1 cellular context compared by ENCODE assay signal in genomic region chr15:75213768-75214221, GRCh38.
A peak's percentile ranks its signal among the peaks of the same experiment; 100 is the strongest.
TF ChIP-seq lines count a peak whose summit lies in the region.

No MANE protein-coding gene starts in this region.

TF ChIP-seq in HepG2, 621 proteins besides CTCF, POLR2A, EP300 and RAD21 (continued from another document):
- TF ChIP-seq ZNF574 (CRISPR knock-in tag; IDR thresholded peaks at IDR 0.05) (0 out of 2 replicates have a peak, but pooled peaks have one; percentile 19), RBM22 (optimal IDR thresholded peaks at IDR 0.05; ENCODE audit: low read length) (peak; percentile 89), HOXA3 (CRISPR knock-in tag; IDR thresholded peaks at IDR 0.05) (0 out of 2 replicates have a peak, but pooled peaks have one; percentile 18), UBTF (CRISPR knock-in tag; IDR thresholded peaks at IDR 0.05) (0 out of 2 replicates have a peak, but pooled peaks have one; percentile 27)
